Comparison of ENCODE assay signal across 8 cellular contexts in genomic region chr15:83380682-83381081, GRCh38.
DNase-seq lines count a peak whose midpoint lies in the region; ATAC-seq and TF ChIP-seq lines count a peak whose summit lies in the region.

No MANE protein-coding gene starts in this region.

- TF ChIP-seq CTCF in 22Rv1 (IDR thresholded peaks at IDR 0.05) (peak; percentile 21; the same call in 1 of the 2 replicates), GM12872 (IDR thresholded peaks at IDR 0.05; ENCODE audit: insufficient read depth, low read depth, low read length) (peak; percentile 73), lung (IDR thresholded peaks at IDR 0.05; ENCODE audit: control extremely low read depth, extremely low read depth) (peak; percentile 4)

- peaks cover 4% of the 10 kb centered on the region for H3K27me3 ChIP-seq in lung (ENCODE audit: control insufficient read depth, insufficient read depth)

- in situ Hi-C loops in T47D (cut with HindIII; ENCODE audit: low pct_unique_long_range_greater_than_20kb, low sequenced_read_pairs): no loop called here

- H3K36me3 ChIP-seq in lung (ENCODE audit: control insufficient read depth in 2 of 2, insufficient read depth in 2 of 2, low read length in 2 of 2): no peaks in the 10 kb centered on the region

- DNase-seq in NCI-H526 (lab: John Stamatoyannopoulos, UW) (peak; percentile 2 to 63), T47D (ENCODE audit: low read depth in 1 of 2, low spot score in 1 of 2) (peak; percentile 74 to 80), lung (ENCODE audit: low spot score) (no peak), foreskin melanocyte (no peak)
- no peak for DNase-seq in activated effector memory CD4-positive, alpha-beta T cell treated with Interleukin-2 at 50 U/mL for 16 hours

- ATAC-seq in HG02678 (IDR thresholded peaks at IDR 0.05; ENCODE audit: unreplicated experiment): peak; percentile 79
- peak; percentile 11 for ATAC-seq in lung (ENCODE audit: insufficient read depth, low FRiP score)

- H3K27ac ChIP-seq in 22Rv1 (no peak overlapping the region), lung (ENCODE audit: low read depth in 1 of 2, low read length in 1 of 2) (no peak overlapping the region)

- WGBS in lung, 2 donors: 20 to 24% methylated on average over 4 of the region's 4 CpGs

- H3K9me3 ChIP-seq in lung (ENCODE audit: control insufficient read depth in 2 of 2, insufficient read depth in 1 of 2, low read length in 1 of 2): no peaks in the 10 kb centered on the region

- no peak overlapping the region for H3K4me3 ChIP-seq in lung

- no peaks in the 10 kb centered on the region for H3K4me1 ChIP-seq in lung (ENCODE audit: control insufficient read depth in 2 of 2, insufficient read depth in 2 of 2, low read length in 2 of 2)

Comparison
In these comparisons a context has a peak if more than half of its experiments do, and no peak if none do; other contexts are left out.
1. CTCF ChIP-seq: peak in every context shown above with its lines; median percentile 73 in GM12872; 21 in 22Rv1; 4 in lung.
2. DNase-seq: peak in NCI-H526 (2 of 2) and T47D (2 of 2); none in lung (single experiment), foreskin melanocyte (single experiment) and activated effector memory CD4-positive, alpha-beta T cell treated with Interleukin-2 at 50 U/mL for 16 hours (single experiment).